ENCODE assay signal across 26 cellular contexts in the genomic region with DNA sequence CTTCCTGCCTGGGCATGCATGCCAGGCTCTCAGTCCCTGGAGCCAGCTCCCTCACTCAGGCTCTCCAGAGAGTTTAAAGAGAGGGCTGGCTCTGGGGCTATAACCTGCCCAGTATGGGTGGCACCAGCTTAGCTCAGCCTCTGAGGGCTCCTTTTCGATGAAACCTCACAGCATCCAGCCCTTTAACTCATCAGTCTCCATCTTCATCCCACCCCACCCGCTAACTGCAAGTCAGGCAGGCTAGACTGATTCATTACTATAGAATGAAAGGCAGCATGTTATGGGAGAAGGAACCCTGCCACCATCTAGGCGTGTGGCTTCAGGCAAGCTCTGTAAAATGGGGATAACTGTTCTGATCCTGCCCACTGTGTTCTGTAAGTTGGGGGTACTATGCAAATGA. TPM values are rescaled to one million over a fixed set of nuclear protein-coding genes. Genes with fewer than 3 reads are reported as not detected.
DNase-seq lines count a peak whose midpoint lies in the region; ATAC-seq and TF ChIP-seq lines count a peak whose summit lies in the region.
"Had no signal": no experiment of that assay in that cellular context is flagged by ENCODE, and none has a peak within 500 bp of the region (broad histone marks: within the 10 kb centered on the region; RNA-seq: fewer than 3 reads in every experiment).

No MANE protein-coding gene starts in this region.

- H3K27me3 Mint-ChIP-seq in CD4-positive, alpha-beta T cell: no peaks in the 10 kb centered on the region
- H3K27me3 Mint-ChIP-seq: activated CD8-positive, alpha-beta memory T cell treated with anti-CD3 and anti-CD28 coated beads, Interleukin-2, amount 10 ng/mL, durations not matched to agents 7 days and 5 days; naive thymus-derived CD4-positive, alpha-beta T cell; T-cell had no signal

- peaks cover 32% of the 10 kb centered on the region for H3K4me1 ChIP-seq in PC-3 (ENCODE audit: insufficient read depth, low read length)
- H3K4me1 ChIP-seq: body of pancreas, HAP-1 had no signal

- no peaks in the 10 kb centered on the region for H3K9me3 Mint-ChIP-seq in CD4-positive, alpha-beta T cell

- no peak for ATAC-seq in CD4-positive, alpha-beta T cell (ENCODE audit: poor library complexity)
- ATAC-seq in PC-3 (no peak), GM18861 (IDR thresholded peaks at IDR 0.05; ENCODE audit: unreplicated experiment) (no peak)
- ATAC-seq: activated CD8-positive, alpha-beta memory T cell treated with anti-CD3 and anti-CD28 coated beads, Interleukin-2, amount 10 ng/mL, durations not matched to agents 7 days and 5 days; body of pancreas; left lobe of liver; naive thymus-derived CD4-positive, alpha-beta T cell; T-cell had no signal

- no TSS peak for BruUV-seq in PC-3 (replicated peaks; lab: Mats Ljungman, UMichigan)

- H3K27ac Mint-ChIP-seq in CD4-positive, alpha-beta T cell: peak overlapping the region; percentile 33
- H3K27ac Mint-ChIP-seq: activated T-helper 2 cell treated with anti-CD3 and anti-CD28 coated beads, Interferon-gamma antibody, Interleukin-2, Interleukin-4, amounts not matched to agents 10 μg/mL and 5 μg/mL and 100 μg/mL, durations not matched to agents 14 hours and 24 hours and 36 hours had no signal

- DNase-seq in NCI-H510A treated with DMSO at 0.1 percent for 48 hours (lab: John Stamatoyannopoulos, UW) (peak; percentile 42), NCI-H510A (lab: John Stamatoyannopoulos, UW) (no peak), PC-3 (peak; percentile 13), iris pigment epithelial cell (ENCODE audit: low read depth) (peak; percentile 32), activated T-cell treated with anti-CD3 and anti-CD28 coated beads for 4 hours (no peak)
- DNase-seq in CD4-positive, alpha-beta T cell: no peak
- DNase-seq in stimulated activated CD4-positive, alpha-beta T cell treated with anti-CD3 and anti-CD28 coated beads, Interleukin-4, amount 100 ng/mL, for 1 hour: no peak
- DNase-seq: activated CD4-positive, alpha-beta T cell treated with anti-CD3 and anti-CD28 coated beads for 4 hours; activated CD8-positive, alpha-beta memory T cell treated with anti-CD3 and anti-CD28 coated beads, Interleukin-2, amount 10 ng/mL, durations not matched to agents 7 days and 5 days; AML-193; body of pancreas; effector CD4-positive, alpha-beta T cell; foreskin melanocyte; naive thymus-derived CD4-positive, alpha-beta T cell; NCI-H1048; NCI-H187 treated with DMSO at 0.1 percent for 48 hours; NCI-H446 treated with DMSO at 0.1 percent for 48 hours; stimulated activated CD4-positive, alpha-beta T cell treated with anti-CD3 and anti-CD28 coated beads, Interleukin-2, amount 100 ng/mL, for 24 hours; T-cell had no signal

- H2AFZ ChIP-seq in PC-3 (ENCODE audit: low read length): no peak overlapping the region

- no peak overlapping the region for H3K9ac ChIP-seq in PC-3 (ENCODE audit: low read length)

- no peaks in the 10 kb centered on the region for H3K9me2 ChIP-seq in PC-3 (replicated peaks; ENCODE audit: low read length)

- CTCF ChIA-PET in CD4-positive, alpha-beta T cell (lab: Charles Lee): interaction anchor here (3.0 kb wide), 1 partner anchor 8 kb away, joined by 10 read pairs; no protein-coding TSS in a partner anchor
- CTCF ChIA-PET in PC-3 (lab: Charles Lee): no interaction called here

- no peak overlapping the region for H3K27ac ChIP-seq in CD4-positive, alpha-beta T cell (ENCODE audit: low read depth, low read length)
- no peak overlapping the region for H3K27ac ChIP-seq in PC-3 (ENCODE audit: low read length)
- H3K27ac ChIP-seq: body of pancreas had no signal

- TF ChIP-seq CTCF in CD4-positive, alpha-beta T cell (IDR thresholded peaks at IDR 0.05): no peak
- TF ChIP-seq CTCF in PC-3 (conservative IDR thresholded peaks at IDR 0.05; ENCODE audit: low read depth, low read length): no peak

- no peak overlapping the region for H3K4me3 Mint-ChIP-seq in CD4-positive, alpha-beta T cell
- H3K4me3 Mint-ChIP-seq: activated CD8-positive, alpha-beta memory T cell treated with anti-CD3 and anti-CD28 coated beads, Interleukin-2, amount 10 ng/mL, durations not matched to agents 7 days and 5 days; T-cell had no signal

- H3K36me3 ChIP-seq in PC-3 (ENCODE audit: low read depth, low read length): no peaks in the 10 kb centered on the region
- H3K36me3 ChIP-seq: HAP-1 had no signal

- peaks cover 19% of the 10 kb centered on the region for H3K4me1 Mint-ChIP-seq in CD4-positive, alpha-beta T cell (ENCODE audit: low read depth)

- no peaks in the 10 kb centered on the region for H3K36me3 Mint-ChIP-seq in CD4-positive, alpha-beta T cell (ENCODE audit: low read depth)
- H3K36me3 Mint-ChIP-seq: T-cell had no signal

- no peaks in the 10 kb centered on the region for H3K9me3 ChIP-seq in CD4-positive, alpha-beta T cell (ENCODE audit: control insufficient read depth, low read length)
- H3K9me3 ChIP-seq in PC-3 (ENCODE audit: low read length): no peaks in the 10 kb centered on the region
- H3K9me3 ChIP-seq: body of pancreas, HAP-1 had no signal

- no peaks in the 10 kb centered on the region for H3K27me3 ChIP-seq in CD4-positive, alpha-beta T cell (ENCODE audit: control insufficient read depth, insufficient read depth, low read length)
- H3K27me3 ChIP-seq in PC-3 (ENCODE audit: low read length): no peaks in the 10 kb centered on the region
- H3K27me3 ChIP-seq: body of pancreas had no signal

- H3F3A ChIP-seq in PC-3 (ENCODE audit: low read length, unreplicated experiment): no peaks in the 10 kb centered on the region

- H3K4me3 ChIP-seq in PC-3 (ENCODE audit: low read length): no peak overlapping the region
- H3K4me3 ChIP-seq: body of pancreas, HAP-1 had no signal

- H3K4me2 ChIP-seq in PC-3 (ENCODE audit: low read length): no peak overlapping the region

- POLR2A ChIA-PET in CD4-positive, alpha-beta T cell (lab: Charles Lee): no interaction called here
- POLR2A ChIA-PET in PC-3 (lab: Charles Lee; ENCODE audit: unreplicated experiment): no interaction called here

- intact Hi-C loops in CD4-positive, alpha-beta T cell (cut with DNase I, micrococcal nuclease): no loop called here
- intact Hi-C loops in PC-3 (cut with micrococcal nuclease): no loop called here

- no peaks in the 10 kb centered on the region for H4K20me1 ChIP-seq in PC-3 (ENCODE audit: low read length)

- H3K79me2 ChIP-seq in PC-3 (ENCODE audit: low read length): no peaks in the 10 kb centered on the region

RNA-seq across cellular contexts. Expression of a gene that starts 53.5 kb away (rescaled TPM):
- under 1 TPM; 0.22 TPM for total RNA-seq in CD4-positive, alpha-beta T cell
- total RNA-seq in PC-3 (2014; rRNA removed): not detected in 2 replicates
- total RNA-seq: activated CD8-positive, alpha-beta memory T cell treated with anti-CD3 and anti-CD28 coated beads, Interleukin-2, amount 10 ng/mL, durations not matched to agents 7 days and 5 days; activated T-helper 2 cell treated with anti-CD3 and anti-CD28 coated beads, Interferon-gamma antibody, Interleukin-2, Interleukin-4, amounts not matched to agents 10 μg/mL and 5 μg/mL and 100 μg/mL, durations not matched to agents 14 hours and 24 hours and 36 hours; epithelial cell of proximal tubule; osteocyte; renal cortical epithelial cell had no signal

Comparison
In these comparisons a context has a peak if more than half of its experiments do, and no peak if none do; other contexts are left out.
1. DNase-seq: peak in NCI-H510A treated with DMSO at 0.1 percent for 48 hours (single experiment), PC-3 (single experiment) and iris pigment epithelial cell (single experiment); none in NCI-H510A (single experiment), CD4-positive, alpha-beta T cell (0 of 10), stimulated activated CD4-positive, alpha-beta T cell treated with anti-CD3 and anti-CD28 coated beads, Interleukin-4, amount 100 ng/mL, for 1 hour (single experiment) and activated T-cell treated with anti-CD3 and anti-CD28 coated beads for 4 hours (single experiment).